13 cellular contexts compared by ENCODE assay signal in the genomic region with DNA sequence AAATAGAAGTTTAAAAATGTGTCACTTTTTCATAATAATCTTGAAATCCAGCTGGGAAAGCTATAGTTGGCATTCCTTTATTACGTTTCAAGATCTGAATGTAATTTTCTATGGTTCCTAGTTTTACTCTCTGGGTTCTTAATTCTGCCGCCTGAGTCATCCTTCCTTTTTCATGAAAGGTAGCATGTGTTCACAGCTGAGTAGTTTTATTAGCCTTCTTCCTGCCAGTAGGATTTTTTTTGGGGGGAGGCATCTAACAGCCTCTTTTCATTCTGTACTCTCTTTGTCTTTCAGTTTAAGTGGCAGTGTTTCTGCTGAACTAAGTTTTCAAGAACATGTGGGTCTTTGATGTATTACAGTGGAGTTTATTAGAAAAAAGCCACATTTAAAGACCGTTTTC. TPM values are rescaled to one million over a fixed set of nuclear protein-coding genes. Genes with fewer than 3 reads are reported as not detected.
A peak's percentile ranks its signal among the peaks of the same experiment; 100 is the strongest.
DNase-seq lines count a peak whose midpoint lies in the region; ATAC-seq and TF ChIP-seq lines count a peak whose summit lies in the region.
"Had no signal": no experiment of that assay in that cellular context is flagged by ENCODE, and none has a peak within 500 bp of the region (broad histone marks: within the 10 kb centered on the region; RNA-seq: fewer than 3 reads in every experiment).

No MANE protein-coding gene starts in this region.

- no peak overlapping the region for H3K9ac ChIP-seq in smooth muscle cell (ENCODE audit: low read depth)
- H3K9ac ChIP-seq: KMS-11 had no signal

- POLR2A ChIA-PET in activated CD4-positive, alpha-beta T cell treated with anti-CD3 and anti-CD28 coated beads, Interleukin-2, amount 10 ng/mL, durations not matched to agents 7 days and 5 days (lab: Charles Lee) = no interaction called here

- no peaks in the 10 kb centered on the region for H3K27me3 Mint-ChIP-seq in activated CD4-positive, alpha-beta T cell treated with anti-CD3 and anti-CD28 coated beads, Interleukin-2, amount 10 ng/mL, durations not matched to agents 7 days and 5 days
- no peaks in the 10 kb centered on the region for H3K27me3 Mint-ChIP-seq in effector memory CD8-positive, alpha-beta T cell

- no peak overlapping the region for H3K4me3 ChIP-seq in smooth muscle cell

- H3K4me1 ChIP-seq in smooth muscle cell (ENCODE audit: low read depth) = no peaks in the 10 kb centered on the region

- no peak for ATAC-seq in effector memory CD8-positive, alpha-beta T cell (replicated peaks)
- ATAC-seq in HG02840 (IDR thresholded peaks at IDR 0.05; ENCODE audit: low FRiP score, unreplicated experiment) (no peak), GM21723 (IDR thresholded peaks at IDR 0.05; ENCODE audit: unreplicated experiment) (no peak)

- H3K9me3 ChIP-seq in smooth muscle cell (replicated peaks; ENCODE audit: low read depth) = no peaks in the 10 kb centered on the region

- no peak for TF ChIP-seq CTCF in smooth muscle cell (IDR thresholded peaks at IDR 0.05; ENCODE audit: borderline replicate concordance, insufficient read depth, poor library complexity, severe bottlenecking)

- no peaks in the 10 kb centered on the region for H3K9me3 Mint-ChIP-seq in activated CD4-positive, alpha-beta T cell treated with anti-CD3 and anti-CD28 coated beads, Interleukin-2, amount 10 ng/mL, durations not matched to agents 7 days and 5 days
- no peaks in the 10 kb centered on the region for H3K9me3 Mint-ChIP-seq in effector memory CD8-positive, alpha-beta T cell

- 36% methylated on average over 3 of the region's 3 CpGs for WGBS in smooth muscle cell (ENCODE audit: low lambda C conversion rate)

- H3K4me1 Mint-ChIP-seq in activated CD4-positive, alpha-beta T cell treated with anti-CD3 and anti-CD28 coated beads, Interleukin-2, amount 10 ng/mL, durations not matched to agents 7 days and 5 days = peaks cover 77% of the 10 kb centered on the region
- H3K4me1 Mint-ChIP-seq in effector memory CD8-positive, alpha-beta T cell (ENCODE audit: low read depth in 2 of 2) = peaks cover 46 to 65% of the 10 kb centered on the region in 2 donors

- no peaks in the 10 kb centered on the region for H3K79me2 ChIP-seq in smooth muscle cell (ENCODE audit: low read depth)

- no peak overlapping the region for H3K4me3 Mint-ChIP-seq in activated CD4-positive, alpha-beta T cell treated with anti-CD3 and anti-CD28 coated beads, Interleukin-2, amount 10 ng/mL, durations not matched to agents 7 days and 5 days
- peak overlapping the region; percentile 28 to 54 for H3K4me3 Mint-ChIP-seq in effector memory CD8-positive, alpha-beta T cell

- H3K36me3 ChIP-seq in smooth muscle cell (ENCODE audit: low read depth) = no peaks in the 10 kb centered on the region

- peak overlapping the region; percentile 0 for H3K27ac Mint-ChIP-seq in activated CD4-positive, alpha-beta T cell treated with anti-CD3 and anti-CD28 coated beads, Interleukin-2, amount 10 ng/mL, durations not matched to agents 7 days and 5 days
- peak overlapping the region; percentile 88 to 96 for H3K27ac Mint-ChIP-seq in effector memory CD8-positive, alpha-beta T cell

- DNase-seq in activated CD4-positive, alpha-beta T cell treated with anti-CD3 and anti-CD28 coated beads, Interleukin-2, amount 10 ng/mL, durations not matched to agents 7 days and 5 days = no peak
- no peak for DNase-seq in activated CD4-positive, alpha-beta T cell treated with anti-CD3 and anti-CD28 coated beads for 1 hour
- DNase-seq in MV-4-11 (lab: John Stamatoyannopoulos, UW) (peak; percentile 32), smooth muscle cell (lab: John Stamatoyannopoulos, UW; ENCODE audit: unreplicated experiment) (no peak), retina (no peak)
- DNase-seq in effector memory CD8-positive, alpha-beta T cell = no peak
- DNase-seq: cortex of kidney had no signal

- H2AFZ ChIP-seq in smooth muscle cell (ENCODE audit: low read depth) = peak overlapping the region; percentile 45

- H3K36me3 Mint-ChIP-seq in activated CD4-positive, alpha-beta T cell treated with anti-CD3 and anti-CD28 coated beads, Interleukin-2, amount 10 ng/mL, durations not matched to agents 7 days and 5 days (ENCODE audit: low read depth) = peaks cover 77% of the 10 kb centered on the region
- peaks cover 28% of the 10 kb centered on the region for H3K36me3 Mint-ChIP-seq in effector memory CD8-positive, alpha-beta T cell (ENCODE audit: insufficient read depth)

- H4K20me1 ChIP-seq in smooth muscle cell (ENCODE audit: low read depth) = no peaks in the 10 kb centered on the region

- CTCF ChIA-PET in activated CD4-positive, alpha-beta T cell treated with anti-CD3 and anti-CD28 coated beads, Interleukin-2, amount 10 ng/mL, durations not matched to agents 7 days and 5 days (lab: Charles Lee) = interaction anchor here (0.5 to 1.2 kb wide), 2 partner anchors 23 to 220 kb away, joined by 3 read pairs; no protein-coding TSS in a partner anchor

- H3K27me3 ChIP-seq in smooth muscle cell (ENCODE audit: low read depth) = no peaks in the 10 kb centered on the region

- no peaks in the 10 kb centered on the region for H3F3A ChIP-seq in smooth muscle cell (ENCODE audit: low read depth)

- peak overlapping the region; percentile 10 for H3K4me2 ChIP-seq in smooth muscle cell
- H3K4me2 ChIP-seq: KMS-11 had no signal

- peak overlapping the region; percentile 59 for H3K27ac ChIP-seq in smooth muscle cell (ENCODE audit: low read depth)
- H3K27ac ChIP-seq: KMS-11 had no signal

RNA-seq across cellular contexts. Expression of a gene that starts 36.5 kb away (rescaled TPM):
- total RNA-seq in activated CD4-positive, alpha-beta T cell treated with anti-CD3 and anti-CD28 coated beads, Interleukin-2, amount 10 ng/mL, durations not matched to agents 7 days and 5 days = not detected
- 0.13 and 0.72 TPM in 2 replicates for total RNA-seq in smooth muscle cell
- 0.23 TPM in 1 of 2 replicates, not detected in the other for polyA plus RNA-seq in smooth muscle cell
- total RNA-seq: omental fat pad had no signal

RNA-seq across cellular contexts. Expression of a gene that starts 47.5 kb away (rescaled TPM):
- not detected for total RNA-seq in activated CD4-positive, alpha-beta T cell treated with anti-CD3 and anti-CD28 coated beads, Interleukin-2, amount 10 ng/mL, durations not matched to agents 7 days and 5 days
- not detected in 2 replicates for total RNA-seq in smooth muscle cell
- polyA plus RNA-seq in smooth muscle cell = not detected in 2 replicates
- total RNA-seq: NCI-H460, omental fat pad, ureter had no signal

RNA-seq across cellular contexts. Expression of a gene that starts 52.2 kb away (rescaled TPM):
- 10 to 100 TPM; 50.0 to 56.0 TPM for total RNA-seq in activated CD4-positive, alpha-beta T cell treated with anti-CD3 and anti-CD28 coated beads, Interleukin-2, amount 10 ng/mL, durations not matched to agents 7 days and 5 days
- 64.0 and 132 TPM in 2 replicates for total RNA-seq in smooth muscle cell
- polyA plus RNA-seq in smooth muscle cell = 77.4 and 98.4 TPM in 2 replicates
